23 cellular contexts compared by ENCODE assay signal in the genomic region with DNA sequence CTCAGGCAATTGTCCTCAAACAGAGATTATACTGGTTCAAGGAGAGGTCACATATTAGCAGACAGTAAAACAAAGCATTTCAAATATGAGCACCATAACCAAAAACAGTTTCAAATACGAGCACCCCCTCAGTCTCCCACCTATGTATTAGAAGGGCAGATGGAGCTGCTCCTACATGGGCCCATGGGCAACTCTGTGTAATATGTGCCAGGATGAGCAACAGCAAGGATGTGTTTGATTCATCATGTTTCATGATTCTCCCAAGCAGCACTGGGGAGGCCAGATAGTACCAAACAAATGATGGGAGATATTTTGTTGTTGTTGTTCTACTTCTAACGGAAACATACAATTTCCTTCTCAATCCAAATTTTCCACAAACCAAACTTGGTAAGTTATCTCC.
"Had no signal": no experiment of that assay in that cellular context is flagged by ENCODE, and none has a peak within 500 bp of the region (broad histone marks: within the 10 kb centered on the region; RNA-seq: fewer than 3 reads in every experiment).

No MANE protein-coding gene starts in this region.

- H3K4me3 ChIP-seq: coronary artery, hepatocyte, left lung, lung, tibial artery had no signal

- H3K9me3 ChIP-seq: left lung, tibial artery had no signal

- H3K27me3 Mint-ChIP-seq: activated naive CD8-positive, alpha-beta T cell; naive thymus-derived CD4-positive, alpha-beta T cell; stimulated activated naive B cell treated with anti-CD40 and anti-IgM and Interleukin-4, amounts not matched to agents 10 μg/mL and 1 μg/mL and 100 μg/mL, for 72 hours; T-cell had no signal

- H3K27ac Mint-ChIP-seq: activated CD8-positive, alpha-beta T cell treated with anti-CD3 and anti-CD28 coated beads, Interleukin-2, amount 10 ng/mL, durations not matched to agents 7 days and 5 days; activated naive CD8-positive, alpha-beta T cell; activated T-helper 2 cell treated with anti-CD3 and anti-CD28 coated beads, Interferon-gamma antibody, Interleukin-2, Interleukin-4, amounts not matched to agents 10 μg/mL and 5 μg/mL and 100 μg/mL, durations not matched to agents 14 hours and 24 hours and 36 hours; naive thymus-derived CD4-positive, alpha-beta T cell; stimulated activated naive B cell treated with anti-CD40 and anti-IgM and Interleukin-4, amounts not matched to agents 10 μg/mL and 1 μg/mL and 100 μg/mL, for 72 hours; T-cell had no signal

- H3K27me3 ChIP-seq: hepatocyte, left lung, tibial artery had no signal

- ATAC-seq: activated CD8-positive, alpha-beta T cell treated with anti-CD3 and anti-CD28 coated beads, Interleukin-2, amount 10 ng/mL, durations not matched to agents 7 days and 5 days; left lung; naive thymus-derived CD4-positive, alpha-beta T cell; sciatic nerve; stimulated activated naive B cell treated with anti-CD40 and anti-IgM and Interleukin-4, amounts not matched to agents 10 μg/mL and 1 μg/mL and 100 μg/mL, for 72 hours; T-cell had no signal

- H3K9me3 Mint-ChIP-seq: activated T-helper 2 cell treated with anti-CD3 and anti-CD28 coated beads, Interferon-gamma antibody, Interleukin-2, Interleukin-4, amounts not matched to agents 10 μg/mL and 5 μg/mL and 100 μg/mL, durations not matched to agents 14 hours and 24 hours and 36 hours; immature natural killer cell; naive thymus-derived CD4-positive, alpha-beta T cell; neural crest cell; stimulated activated naive B cell treated with anti-CD40 and anti-IgM and Interleukin-4, amounts not matched to agents 10 μg/mL and 1 μg/mL and 100 μg/mL, for 72 hours; T-cell had no signal

- H3K36me3 ChIP-seq: tibial artery had no signal

- H3K4me3 Mint-ChIP-seq: activated CD8-positive, alpha-beta T cell treated with anti-CD3 and anti-CD28 coated beads, Interleukin-2, amount 10 ng/mL, durations not matched to agents 7 days and 5 days; activated naive CD8-positive, alpha-beta T cell; immature natural killer cell; neural crest cell; stimulated activated naive B cell treated with anti-CD40 and anti-IgM and Interleukin-4, amounts not matched to agents 10 μg/mL and 1 μg/mL and 100 μg/mL, for 72 hours; T-cell had no signal

- DNase-seq: activated CD4-positive, alpha-beta T cell treated with anti-CD3 and anti-CD28 coated beads for 1 hour; activated CD4-positive, alpha-beta T cell treated with anti-CD3 and anti-CD28 coated beads, Interleukin-2, amount 50 U/mL, for 1 hour; activated CD8-positive, alpha-beta T cell treated with anti-CD3 and anti-CD28 coated beads, Interleukin-2, amount 10 ng/mL, durations not matched to agents 7 days and 5 days; activated naive CD4-positive, alpha-beta T cell; amniotic stem cell; immature natural killer cell; kidney glomerular epithelial cell; left lung; naive thymus-derived CD4-positive, alpha-beta T cell; small intestine; stimulated activated CD4-positive, alpha-beta T cell treated with anti-CD3 and anti-CD28 coated beads, Interleukin-2, amount 100 ng/mL, for 24 hours; stimulated activated naive B cell treated with anti-CD40 and anti-IgM and Interleukin-4, amounts not matched to agents 10 μg/mL and 1 μg/mL and 100 μg/mL, for 72 hours; substantia nigra; T-cell; tibial artery had no signal

- H3K27ac ChIP-seq: coronary artery, epithelial cell of prostate, hepatocyte, left lung had no signal
